12 cellular contexts compared by ENCODE assay signal in genomic region chr10:132541601-132542011, GRCh38. TPM values are rescaled to one million over a fixed set of nuclear protein-coding genes. Genes with fewer than 3 reads are reported as not detected.
A peak's percentile ranks its signal among the peaks of the same experiment; 100 is the strongest.
DNase-seq lines count a peak whose midpoint lies in the region; ATAC-seq and TF ChIP-seq lines count a peak whose summit lies in the region.
"Had no signal": no experiment of that assay in that cellular context is flagged by ENCODE, and none has a peak within 500 bp of the region (broad histone marks: within the 10 kb centered on the region; RNA-seq: fewer than 3 reads in every experiment).

No MANE protein-coding gene starts in this region.

- POLR2A ChIA-PET in WTC11 (lab: Charles Lee): no interaction called here

- CTCF ChIA-PET in WTC11 (lab: Charles Lee): interaction anchor here (1.3 kb wide), 2 partner anchors 23 to 78 kb away, joined by 3 read pairs; no protein-coding TSS in a partner anchor

- no peak for ATAC-seq in WTC11
- ATAC-seq in upper lobe of right lung: no peak
- no peak for ATAC-seq in GM19035 (IDR thresholded peaks at IDR 0.05; ENCODE audit: unreplicated experiment)
- ATAC-seq: esophagus mucosa had no signal

- in situ Hi-C loops in transverse colon (cut with MboI; ENCODE audit: low pct_ligation_motif_present in 1 of 4, low pct_unique_long_range_greater_than_20kb in 1 of 4, low sequenced_read_pairs in 3 of 4): loop anchor here in 3 of 4 donors (25.0 kb wide), 2 partner anchors 96 to 154 kb away; partner anchors contain the start of gene PWWP2B (in 2 of the 3)

- H3K27me3 ChIP-seq in transverse colon (no peaks in the 10 kb centered on the region), upper lobe of right lung (no peaks in the 10 kb centered on the region)

- H3K4me3 ChIP-seq in transverse colon (no peak overlapping the region), upper lobe of right lung (no peak overlapping the region)

- H3K4me1 Mint-ChIP-seq in WTC11: peaks cover 42% of the 10 kb centered on the region

- no peak for TF ChIP-seq EP300 in transverse colon (IDR thresholded peaks at IDR 0.05; ENCODE audit: low read depth)

- no peaks in the 10 kb centered on the region for H3K9me3 Mint-ChIP-seq in WTC11

- 0 out of 2 replicates have a peak overlapping the region, but pooled peaks have one; percentile 42 for H3K27ac Mint-ChIP-seq in WTC11

- intact Hi-C loops in transverse colon (cut with DNase I; ENCODE audit: low total_unique reads): no loop called here
- intact Hi-C loops in upper lobe of right lung (cut with DNase I): no loop called here

- no peak overlapping the region for H3K4me3 Mint-ChIP-seq in WTC11

- peak; percentile 28 for DNase-seq in stimulated activated CD4-positive, alpha-beta T cell treated with anti-CD3 and anti-CD28 coated beads, Interleukin-15, amount 100 ng/mL, for 24 hours
- DNase-seq in stimulated activated CD4-positive, alpha-beta T cell treated with anti-CD3 and anti-CD28 coated beads, Interleukin-4, amount 100 ng/mL, for 1 hour: no peak
- DNase-seq in WTC11 (ENCODE audit: low spot score) (peak; percentile 11), kidney glomerular epithelial cell (lab: John Stamatoyannopoulos, UW) (peak; percentile 9), transverse colon (no peak), AG08396 (ENCODE audit: low spot score) (no peak), upper lobe of right lung (no peak)
- DNase-seq: activated CD8-positive, alpha-beta memory T cell treated with anti-CD3 and anti-CD28 coated beads for 24 hours; MM.1S had no signal

- peaks cover 10% of the 10 kb centered on the region for H3K27me3 Mint-ChIP-seq in WTC11 (ENCODE audit: low read depth)

- H3K36me3 Mint-ChIP-seq in WTC11: no peaks in the 10 kb centered on the region

- WGBS in transverse colon (ENCODE audit: low coverage in 1 of 2), 2 donors: 62% methylated on average over 3 of the region's 3 CpGs; no CpG with 5 or more reads in 1 of the 2 donors

- peaks cover 19 to 67% (median 48%) of the 10 kb centered on the region in 4 donors for H3K4me1 ChIP-seq in transverse colon
- H3K4me1 ChIP-seq in upper lobe of right lung: peaks cover 46% of the 10 kb centered on the region

- no peak for TF ChIP-seq CTCF in WTC11 (IDR thresholded peaks at IDR 0.05)
- no peak for TF ChIP-seq CTCF in transverse colon (IDR thresholded peaks at IDR 0.05)
- no peak for TF ChIP-seq CTCF in upper lobe of right lung (IDR thresholded peaks at IDR 0.05)

- no peak for TF ChIP-seq POLR2A in transverse colon (IDR thresholded peaks at IDR 0.05)

- H3K27ac ChIP-seq in transverse colon (peak overlapping the region in 3 of 4 donors; percentile 4 to 27 (median 15)), upper lobe of right lung (no peak overlapping the region)
- H3K27ac ChIP-seq: C4-2B had no signal

- H3K36me3 ChIP-seq in transverse colon: no peaks in the 10 kb centered on the region
- H3K36me3 ChIP-seq in upper lobe of right lung: no peaks in the 10 kb centered on the region

- H3K9me3 ChIP-seq in transverse colon (no peaks in the 10 kb centered on the region), upper lobe of right lung (no peaks in the 10 kb centered on the region)

TF ChIP-seq in WTC11, 78 proteins besides CTCF, POLR2A, EP300 and RAD21:
- peak; percentile 85 for TF ChIP-seq ZNF423 (CRISPR knock-in tag; IDR thresholded peaks at IDR 0.05)
- TF ChIP-seq HMGA2 (CRISPR knock-in tag; IDR thresholded peaks at IDR 0.05): no peak
TF ChIP-seq in WTC11: peak in this region for 1.

RNA-seq across cellular contexts. Expression of gene INPP5A, which starts 4.0 kb away (rescaled TPM):
- 20.0 to 22.1 TPM (median 21.5 TPM) in 3 replicates for total RNA-seq in WTC11 (2021)
- total RNA-seq in transverse colon: 10 to 100 TPM; 34.8 to 80.8 (median 52.8) TPM
- 38.3 TPM for total RNA-seq in upper lobe of right lung

Comparison
In these comparisons a context has a peak if more than half of its experiments do, and no peak if none do; other contexts are left out.
1. DNase-seq: peak in stimulated activated CD4-positive, alpha-beta T cell treated with anti-CD3 and anti-CD28 coated beads, Interleukin-15, amount 100 ng/mL, for 24 hours (single experiment), WTC11 (single experiment) and kidney glomerular epithelial cell (single experiment); none in stimulated activated CD4-positive, alpha-beta T cell treated with anti-CD3 and anti-CD28 coated beads, Interleukin-4, amount 100 ng/mL, for 1 hour (single experiment), transverse colon (single experiment), AG08396 (single experiment) and upper lobe of right lung (single experiment).